Comparison of ENCODE assay signal across 33 cellular contexts in genomic region chr4:64533637-64534036, GRCh38.
"Had no signal": no experiment of that assay in that cellular context is flagged by ENCODE, and none has a peak within 500 bp of the region (broad histone marks: within the 10 kb centered on the region; RNA-seq: fewer than 3 reads in every experiment).

No MANE protein-coding gene starts in this region.

- H3K4me1 ChIP-seq: adrenal gland, body of pancreas, breast epithelium had no signal

- H3K36me3 ChIP-seq: adrenal gland, brain microvascular endothelial cell, breast epithelium had no signal

- DNase-seq: activated B cell treated with CpG ODN at 0.5 μM for 24 hours; activated CD4-positive, alpha-beta memory T cell treated with anti-CD3 and anti-CD28 coated beads for 36 hours; activated CD4-positive, alpha-beta T cell treated with anti-CD3 and anti-CD28 coated beads for 4 hours; activated CD4-positive, alpha-beta T cell treated with anti-CD3 and anti-CD28 coated beads, Interleukin-2, amount 10 ng/mL, durations not matched to agents 24 days and 14 days; activated CD4-positive, alpha-beta T cell treated with anti-CD3 and anti-CD28 coated beads, Interleukin-2, amount 50 U/mL, for 1 hour; activated CD4-positive, alpha-beta T cell treated with anti-CD3 and anti-CD28 coated beads, Interleukin-2, amount 50 U/mL, for 4 hours; activated CD4-positive, CD25-positive, alpha-beta regulatory T cell treated with anti-CD3 and anti-CD28 coated beads, Interleukin-2, amount 50 U/mL, for 72 hours; activated CD8-positive, alpha-beta memory T cell treated with anti-CD3 and anti-CD28 coated beads, Interleukin-2, amount 50 U/mL, for 4 hours; activated CD8-positive, alpha-beta T cell treated with anti-CD3 and anti-CD28 coated beads for 36 hours; activated effector memory CD4-positive, alpha-beta T cell treated with anti-CD3 and anti-CD28 coated beads, Interleukin-2, amount 50 U/mL, for 16 hours; activated gamma-delta T cell treated with Interleukin-2 at 50 U/mL for 16 hours; activated naive CD4-positive, alpha-beta T cell; activated naive CD4-positive, alpha-beta T cell treated with anti-CD3 and anti-CD28 coated beads for 36 hours; activated naive CD4-positive, alpha-beta T cell treated with anti-CD3 and anti-CD28 coated beads, Interleukin-2, amount 50 U/mL, for 16 hours; activated naive CD8-positive, alpha-beta T cell treated with anti-CD3 and anti-CD28 coated beads for 36 hours; activated T-cell treated with anti-CD3 and anti-CD28 coated beads for 4 hours; activated T-cell treated with anti-CD3 and anti-CD28 coated beads, Interleukin-2, amount 50 U/mL, for 1 hour; activated T-cell treated with anti-CD3 and anti-CD28 coated beads, Interleukin-2, amount 50 U/mL, for 4 hours; activated T-cell treated with anti-CD3 and anti-CD28 coated beads, Interleukin-2, amount 50 U/mL, for 72 hours; adrenal gland; amniotic stem cell; aorta; body of pancreas; brain microvascular endothelial cell; caudate nucleus; SW 1271; T-helper 1 cell; T-helper 2 cell; T-helper 9 cell had no signal

- H3K27ac ChIP-seq: adrenal gland, body of pancreas, brain microvascular endothelial cell, breast epithelium, VCaP had no signal

- H3K27me3 ChIP-seq: body of pancreas, brain microvascular endothelial cell, breast epithelium had no signal

- H3K4me3 ChIP-seq: adrenal gland, body of pancreas, breast epithelium had no signal

- ATAC-seq: activated CD8-positive, alpha-beta T cell treated with anti-CD3 and anti-CD28 coated beads for 36 hours; activated naive CD4-positive, alpha-beta T cell treated with anti-CD3 and anti-CD28 coated beads, Interleukin-2, amount 50 U/mL, for 72 hours; activated T-cell treated with anti-CD3 and anti-CD28 coated beads, Interleukin-2, amount 50 U/mL, for 4 hours; activated T-cell treated with anti-CD3 and anti-CD28 coated beads, Interleukin-2, amount 50 U/mL, for 72 hours; activated T-helper 17 cell treated with anti-CD3 and anti-CD28 coated beads, Interleukin-2, amount 50 U/mL, for 72 hours; body of pancreas had no signal

- H3K9me3 ChIP-seq: adrenal gland, body of pancreas, breast epithelium had no signal
